20 cellular contexts compared by ENCODE assay signal in genomic region chr9:137075275-137075775, GRCh38. TPM values are rescaled to one million over a fixed set of nuclear protein-coding genes. Genes with fewer than 3 reads are reported as not detected.
DNase-seq lines count a peak whose midpoint lies in the region; ATAC-seq and TF ChIP-seq lines count a peak whose summit lies in the region.
"Had no signal": no experiment of that assay in that cellular context is flagged by ENCODE, and none has a peak within 500 bp of the region (broad histone marks: within the 10 kb centered on the region; RNA-seq: fewer than 3 reads in every experiment).

No MANE protein-coding gene starts in this region.

- peaks cover 11% of the 10 kb centered on the region for H3K4me1 Mint-ChIP-seq in brain

- H3K27ac Mint-ChIP-seq in brain = no peak overlapping the region
- H3K27ac Mint-ChIP-seq: activated T-cell treated with anti-CD3 and anti-CD28 coated beads, Interleukin-2, amount 50 U/mL, for 24 hours had no signal

- TF ChIP-seq RAD21 in Ishikawa (IDR thresholded peaks at IDR 0.05; ENCODE audit: low read depth) = no peak

- H3K27me3 Mint-ChIP-seq in brain = peaks cover 62% of the 10 kb centered on the region
- H3K27me3 Mint-ChIP-seq: activated T-cell treated with anti-CD3 and anti-CD28 coated beads, Interleukin-2, amount 50 U/mL, for 24 hours had no signal

- peak overlapping the region in 3 of 5 experiments; percentile 29 to 57 (median 56) for H3K4me3 Mint-ChIP-seq in brain
- H3K4me3 Mint-ChIP-seq: activated T-cell treated with anti-CD3 and anti-CD28 coated beads, Interleukin-2, amount 50 U/mL, for 24 hours had no signal

- no peak for ATAC-seq in stimulated activated naive CD8-positive, alpha-beta T cell treated with anti-CD3 and anti-CD28 coated beads, Interleukin-15, Interleukin-2, amounts not matched to agents 100 U/mL and 50 U/mL, for 24 hours
- ATAC-seq: lower lobe of right lung, PC-3 had no signal

- DNase-seq in CD1c-positive myeloid dendritic cell (ENCODE audit: extremely low spot score) (peak; percentile 57), epidermal melanocyte (ENCODE audit: insufficient read length, low spot score) (no peak), GDM1 (lab: John Stamatoyannopoulos, UW) (no peak)
- no peak for DNase-seq in stimulated activated naive CD8-positive, alpha-beta T cell treated with anti-CD3 and anti-CD28 coated beads, Interleukin-15, Interleukin-2, amounts not matched to agents 100 U/mL and 50 U/mL, for 24 hours
- DNase-seq: activated naive CD4-positive, alpha-beta T cell treated with anti-CD3 and anti-CD28 coated beads, Interleukin-2, amount 50 U/mL, for 16 hours; activated T-cell treated with anti-CD3 and anti-CD28 coated beads, Interleukin-2, amount 50 U/mL, for 24 hours; brain microvascular endothelial cell; dermis blood vessel endothelial cell; erythroblast; glutamatergic neuron; lower lobe of right lung; NCI-H187; NCI-H510A treated with DMSO at 0.1 percent for 48 hours; ovary; PC-3; sigmoid colon; stimulated activated CD4-positive, alpha-beta T cell treated with anti-CD3 and anti-CD28 coated beads, Interleukin-2, amount 100 ng/mL, for 24 hours; T1000 had no signal

- peaks cover 6% of the 10 kb centered on the region for H3K36me3 Mint-ChIP-seq in brain

- TF ChIP-seq EP300 in Ishikawa (IDR thresholded peaks at IDR 0.05; ENCODE audit: borderline replicate concordance) = no peak

- TF ChIP-seq CTCF in brain (conservative IDR thresholded peaks at IDR 0.05) = no peak

- H3K9me3 Mint-ChIP-seq in brain = peaks cover 0 to 6% (median 2%) of the 10 kb centered on the region in 5 experiments
- H3K9me3 Mint-ChIP-seq: activated T-cell treated with anti-CD3 and anti-CD28 coated beads, Interleukin-2, amount 50 U/mL, for 24 hours had no signal

TF ChIP-seq in Ishikawa, 13 proteins besides CTCF, POLR2A, EP300 and RAD21:
- TF ChIP-seq NFIC (IDR thresholded peaks at IDR 0.05) (no peak), CEBPB (IDR thresholded peaks at IDR 0.05) (peak; percentile 72), EGR1 (IDR thresholded peaks at IDR 0.05) (no peak)

RNA-seq across cellular contexts. Expression of gene UAP1L1, which starts 2.0 kb away (rescaled TPM):
- 24.1 TPM for polyA plus RNA-seq in brain (ENCODE audit: insufficient read depth, low read depth, low replicate concordance)

RNA-seq across cellular contexts. Expression of gene SAPCD2, which starts 5.0 kb away (rescaled TPM):
- 65.8 TPM for polyA plus RNA-seq in brain (ENCODE audit: insufficient read depth, low read depth, low replicate concordance)

RNA-seq across cellular contexts. Expression of gene MAN1B1, which starts 11.5 kb away (rescaled TPM):
- 65.1 TPM for polyA plus RNA-seq in brain (ENCODE audit: insufficient read depth, low read depth, low replicate concordance)

RNA-seq across cellular contexts. Expression of gene ENTPD2, which starts 21.5 kb away (rescaled TPM):
- 66.8 TPM for polyA plus RNA-seq in brain (ENCODE audit: insufficient read depth, low read depth, low replicate concordance)

RNA-seq across cellular contexts. Expression of gene NPDC1, which starts 29.3 kb away (rescaled TPM):
- 210 TPM for polyA plus RNA-seq in brain (ENCODE audit: insufficient read depth, low read depth, low replicate concordance)
